2 cellular contexts compared by ENCODE assay signal in the genomic region with DNA sequence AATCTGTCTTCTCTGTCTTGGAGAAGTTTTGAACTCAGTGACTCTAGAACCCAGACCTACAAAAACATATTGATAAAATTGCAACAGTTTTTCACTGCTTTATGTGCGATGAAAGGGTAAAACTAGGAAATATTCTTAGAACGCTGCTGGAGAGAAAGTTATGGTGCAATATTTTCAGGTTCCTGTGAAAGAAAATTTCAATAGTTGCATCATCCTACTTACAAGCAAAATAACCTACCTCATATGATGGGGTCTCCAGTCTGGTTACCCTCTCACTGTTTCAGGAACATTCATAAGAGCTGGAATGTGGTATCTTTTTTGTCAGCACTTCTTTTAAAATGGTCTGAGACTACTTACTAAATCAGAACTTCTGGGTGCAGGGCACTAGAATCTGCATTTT.
A peak's percentile ranks its signal among the peaks of the same experiment; 100 is the strongest.
TF ChIP-seq lines count a peak whose summit lies in the region.

No MANE protein-coding gene starts in this region.

TF ChIP-seq in IMR-90, 13 proteins besides CTCF, POLR2A, EP300 and RAD21:
- TF ChIP-seq CHD1 (IDR thresholded peaks at IDR 0.05; ENCODE audit: low read depth, low read length) (no peak), FOS (IDR thresholded peaks at IDR 0.05; ENCODE audit: low read depth, low read length) (no peak), NFE2L2 (IDR thresholded peaks at IDR 0.05; ENCODE audit: low read depth, low read length) (no peak), CEBPB (IDR thresholded peaks at IDR 0.05; ENCODE audit: low read depth, low read length) (0 out of 2 replicates have a peak, but pooled peaks have one; percentile 26), SMC3 (IDR thresholded peaks at IDR 0.05; ENCODE audit: low read depth, low read length) (no peak), RFX5 (IDR thresholded peaks at IDR 0.05; ENCODE audit: low read depth, low read length) (no peak)

TF ChIP-seq in K562, 482 proteins besides CTCF, POLR2A, EP300 and RAD21:
- TF ChIP-seq ZC3H11A (IDR thresholded peaks at IDR 0.05; ENCODE audit: low read depth, low read length) (no peak), CEBPG (CRISPR knock-in tag; IDR thresholded peaks at IDR 0.05) (no peak), CEBPG (tag; conservative IDR thresholded peaks at IDR 0.05 in 1 of 2, IDR thresholded peaks at IDR 0.05 in 1 of 2) (peak; percentile 96 to 98), ZNF75A (CRISPR knock-in tag; IDR thresholded peaks at IDR 0.05) (no peak), LARP7 (IDR thresholded peaks at IDR 0.05) (no peak), CEBPB (tag; IDR thresholded peaks at IDR 0.05) (peak; percentile 77), ZNF586 (CRISPR knock-in tag; conservative IDR thresholded peaks at IDR 0.05) (no peak), SAFB (IDR thresholded peaks at IDR 0.05; ENCODE audit: borderline replicate concordance, low read depth, low read length) (no peak), TRIM24 (IDR thresholded peaks at IDR 0.05) (peak; percentile 89 to 93; a peak in 2 of 4 replicates), CBX8 (IDR thresholded peaks at IDR 0.05; ENCODE audit: borderline replicate concordance, extremely low read depth, low read depth, low read length, poor library complexity, severe bottlenecking) (no peak), BDP1 (IDR thresholded peaks at IDR 0.05; ENCODE audit: insufficient read depth, insufficient read length) (no peak), POLR2H (tag; IDR thresholded peaks at IDR 0.05; ENCODE audit: low read depth) (0 out of 2 replicates have a peak, but pooled peaks have one; percentile 46), ZNF589 (CRISPR knock-in tag; IDR thresholded peaks at IDR 0.05; ENCODE audit: low read depth) (0 out of 2 replicates have a peak, but pooled peaks have one; percentile 42)
- TF ChIP-seq, protein P1, sequence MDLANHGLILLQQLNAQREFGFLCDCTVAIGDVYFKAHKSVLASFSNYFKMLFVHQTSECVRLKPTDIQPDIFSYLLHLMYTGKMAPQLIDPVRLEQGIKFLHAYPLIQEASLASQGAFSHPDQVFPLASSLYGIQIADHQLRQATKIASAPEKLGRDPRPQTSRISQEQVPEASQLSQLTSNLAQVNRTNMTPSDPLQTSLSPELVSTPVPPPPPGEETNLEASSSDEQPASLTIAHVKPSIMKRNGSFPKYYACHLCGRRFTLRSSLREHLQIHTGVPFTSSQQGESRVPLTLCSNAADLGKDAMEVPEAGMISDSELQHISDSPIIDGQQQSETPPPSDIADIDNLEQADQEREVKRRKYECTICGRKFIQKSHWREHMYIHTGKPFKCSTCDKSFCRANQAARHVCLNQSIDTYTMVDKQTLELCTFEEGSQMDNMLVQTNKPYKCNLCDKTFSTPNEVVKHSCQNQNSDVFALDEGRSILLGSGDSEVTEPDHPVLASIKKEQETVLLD (IDR thresholded peaks at IDR 0.05) = no peak
- TF ChIP-seq, protein P2, sequence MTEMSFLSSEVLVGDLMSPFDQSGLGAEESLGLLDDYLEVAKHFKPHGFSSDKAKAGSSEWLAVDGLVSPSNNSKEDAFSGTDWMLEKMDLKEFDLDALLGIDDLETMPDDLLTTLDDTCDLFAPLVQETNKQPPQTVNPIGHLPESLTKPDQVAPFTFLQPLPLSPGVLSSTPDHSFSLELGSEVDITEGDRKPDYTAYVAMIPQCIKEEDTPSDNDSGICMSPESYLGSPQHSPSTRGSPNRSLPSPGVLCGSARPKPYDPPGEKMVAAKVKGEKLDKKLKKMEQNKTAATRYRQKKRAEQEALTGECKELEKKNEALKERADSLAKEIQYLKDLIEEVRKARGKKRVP (CRISPR knock-in tag; IDR thresholded peaks at IDR 0.05) = 0 out of 2 replicates have a peak, but pooled peaks have one; percentile 30
- TF ChIP-seq, protein P3, sequence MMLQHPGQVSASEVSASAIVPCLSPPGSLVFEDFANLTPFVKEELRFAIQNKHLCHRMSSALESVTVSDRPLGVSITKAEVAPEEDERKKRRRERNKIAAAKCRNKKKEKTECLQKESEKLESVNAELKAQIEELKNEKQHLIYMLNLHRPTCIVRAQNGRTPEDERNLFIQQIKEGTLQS (IDR thresholded peaks at IDR 0.05) = peak; percentile 81
- TF ChIP-seq, protein P3 (CRISPR knock-in tag; conservative IDR thresholded peaks at IDR 0.05) = no peak
- TF ChIP-seq, protein P4, sequence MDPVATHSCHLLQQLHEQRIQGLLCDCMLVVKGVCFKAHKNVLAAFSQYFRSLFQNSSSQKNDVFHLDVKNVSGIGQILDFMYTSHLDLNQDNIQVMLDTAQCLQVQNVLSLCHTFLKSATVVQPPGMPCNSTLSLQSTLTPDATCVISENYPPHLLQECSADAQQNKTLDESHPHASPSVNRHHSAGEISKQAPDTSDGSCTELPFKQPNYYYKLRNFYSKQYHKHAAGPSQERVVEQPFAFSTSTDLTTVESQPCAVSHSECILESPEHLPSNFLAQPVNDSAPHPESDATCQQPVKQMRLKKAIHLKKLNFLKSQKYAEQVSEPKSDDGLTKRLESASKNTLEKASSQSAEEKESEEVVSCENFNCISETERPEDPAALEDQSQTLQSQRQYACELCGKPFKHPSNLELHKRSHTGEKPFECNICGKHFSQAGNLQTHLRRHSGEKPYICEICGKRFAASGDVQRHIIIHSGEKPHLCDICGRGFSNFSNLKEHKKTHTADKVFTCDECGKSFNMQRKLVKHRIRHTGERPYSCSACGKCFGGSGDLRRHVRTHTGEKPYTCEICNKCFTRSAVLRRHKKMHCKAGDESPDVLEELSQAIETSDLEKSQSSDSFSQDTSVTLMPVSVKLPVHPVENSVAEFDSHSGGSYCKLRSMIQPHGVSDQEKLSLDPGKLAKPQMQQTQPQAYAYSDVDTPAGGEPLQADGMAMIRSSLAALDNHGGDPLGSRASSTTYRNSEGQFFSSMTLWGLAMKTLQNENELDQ (CRISPR knock-in tag; IDR thresholded peaks at IDR 0.05; ENCODE audit: borderline replicate concordance) = no peak
- TF ChIP-seq, protein P5, sequence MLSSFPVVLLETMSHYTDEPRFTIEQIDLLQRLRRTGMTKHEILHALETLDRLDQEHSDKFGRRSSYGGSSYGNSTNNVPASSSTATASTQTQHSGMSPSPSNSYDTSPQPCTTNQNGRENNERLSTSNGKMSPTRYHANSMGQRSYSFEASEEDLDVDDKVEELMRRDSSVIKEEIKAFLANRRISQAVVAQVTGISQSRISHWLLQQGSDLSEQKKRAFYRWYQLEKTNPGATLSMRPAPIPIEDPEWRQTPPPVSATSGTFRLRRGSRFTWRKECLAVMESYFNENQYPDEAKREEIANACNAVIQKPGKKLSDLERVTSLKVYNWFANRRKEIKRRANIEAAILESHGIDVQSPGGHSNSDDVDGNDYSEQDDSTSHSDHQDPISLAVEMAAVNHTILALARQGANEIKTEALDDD (IDR thresholded peaks at IDR 0.05) = no peak
- TF ChIP-seq, protein P6, sequence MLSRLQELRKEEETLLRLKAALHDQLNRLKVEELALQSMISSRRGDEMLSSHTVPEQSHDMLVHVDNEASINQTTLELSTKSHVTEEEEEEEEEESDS (CRISPR knock-in tag; IDR thresholded peaks at IDR 0.05) = no peak
- TF ChIP-seq, protein P7, sequence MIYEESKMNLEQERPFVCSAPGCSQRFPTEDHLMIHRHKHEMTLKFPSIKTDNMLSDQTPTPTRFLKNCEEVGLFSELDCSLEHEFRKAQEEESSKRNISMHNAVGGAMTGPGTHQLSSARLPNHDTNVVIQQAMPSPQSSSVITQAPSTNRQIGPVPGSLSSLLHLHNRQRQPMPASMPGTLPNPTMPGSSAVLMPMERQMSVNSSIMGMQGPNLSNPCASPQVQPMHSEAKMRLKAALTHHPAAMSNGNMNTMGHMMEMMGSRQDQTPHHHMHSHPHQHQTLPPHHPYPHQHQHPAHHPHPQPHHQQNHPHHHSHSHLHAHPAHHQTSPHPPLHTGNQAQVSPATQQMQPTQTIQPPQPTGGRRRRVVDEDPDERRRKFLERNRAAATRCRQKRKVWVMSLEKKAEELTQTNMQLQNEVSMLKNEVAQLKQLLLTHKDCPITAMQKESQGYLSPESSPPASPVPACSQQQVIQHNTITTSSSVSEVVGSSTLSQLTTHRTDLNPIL (CRISPR knock-in tag; IDR thresholded peaks at IDR 0.05) = no peak
- TF ChIP-seq, protein P8, sequence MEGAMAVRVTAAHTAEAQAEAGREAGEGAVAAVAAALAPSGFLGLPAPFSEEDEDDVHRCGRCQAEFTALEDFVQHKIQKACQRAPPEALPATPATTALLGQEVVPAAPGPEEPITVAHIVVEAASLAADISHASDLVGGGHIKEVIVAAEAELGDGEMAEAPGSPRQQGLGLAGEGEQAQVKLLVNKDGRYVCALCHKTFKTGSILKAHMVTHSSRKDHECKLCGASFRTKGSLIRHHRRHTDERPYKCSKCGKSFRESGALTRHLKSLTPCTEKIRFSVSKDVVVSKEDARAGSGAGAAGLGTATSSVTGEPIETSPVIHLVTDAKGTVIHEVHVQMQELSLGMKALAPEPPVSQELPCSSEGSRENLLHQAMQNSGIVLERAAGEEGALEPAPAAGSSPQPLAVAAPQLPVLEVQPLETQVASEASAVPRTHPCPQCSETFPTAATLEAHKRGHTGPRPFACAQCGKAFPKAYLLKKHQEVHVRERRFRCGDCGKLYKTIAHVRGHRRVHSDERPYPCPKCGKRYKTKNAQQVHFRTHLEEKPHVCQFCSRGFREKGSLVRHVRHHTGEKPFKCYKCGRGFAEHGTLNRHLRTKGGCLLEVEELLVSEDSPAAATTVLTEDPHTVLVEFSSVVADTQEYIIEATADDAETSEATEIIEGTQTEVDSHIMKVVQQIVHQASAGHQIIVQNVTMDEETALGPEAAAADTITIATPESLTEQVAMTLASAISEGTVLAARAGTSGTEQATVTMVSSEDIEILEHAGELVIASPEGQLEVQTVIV (CRISPR knock-in tag; IDR thresholded peaks at IDR 0.05; ENCODE audit: borderline replicate concordance) = no peak
